15 cellular contexts compared by ENCODE assay signal in the genomic region with DNA sequence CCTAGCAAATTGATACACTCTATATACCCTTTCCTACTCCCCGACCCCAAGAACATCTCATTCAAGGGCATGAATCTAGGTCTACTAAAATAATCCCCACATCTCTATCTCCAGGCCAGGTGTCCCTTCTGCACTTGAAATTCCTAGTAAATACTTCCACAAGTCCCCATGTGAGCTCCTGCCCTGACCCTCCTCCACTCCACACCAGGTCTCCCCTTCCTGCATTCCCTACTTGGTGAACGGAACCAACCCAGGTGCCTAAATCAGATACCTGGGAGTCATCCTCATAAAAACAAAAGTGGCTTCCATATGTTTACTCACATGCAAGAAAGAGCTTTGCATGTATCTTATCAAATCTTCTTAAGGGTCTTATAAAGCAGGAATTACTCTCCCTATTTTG.
A peak's percentile ranks its signal among the peaks of the same experiment; 100 is the strongest.
DNase-seq lines count a peak whose midpoint lies in the region; ATAC-seq and TF ChIP-seq lines count a peak whose summit lies in the region.
"Had no signal": no experiment of that assay in that cellular context is flagged by ENCODE, and none has a peak within 500 bp of the region (broad histone marks: within the 10 kb centered on the region; RNA-seq: fewer than 3 reads in every experiment).

No MANE protein-coding gene starts in this region.

- in situ Hi-C loops in IMR-90 (cut with MboI; ENCODE audit: low sequenced_read_pairs): no loop called here

- TF ChIP-seq CTCF in SK-N-SH (IDR thresholded peaks at IDR 0.05) (no peak), IMR-90 (conservative IDR thresholded peaks at IDR 0.05; ENCODE audit: low read depth, low read length) (no peak), BE2C (IDR thresholded peaks at IDR 0.05; ENCODE audit: low read depth, low read length) (no peak)

- H3K23ac ChIP-seq in IMR-90 (ENCODE audit: low read depth, low read length): peak overlapping the region; percentile 70

- peaks cover 32 to 59% of the 10 kb centered on the region in 2 experiments for H3K79me1 ChIP-seq in IMR-90 (ENCODE audit: low read depth in 1 of 2, low read length in 2 of 2)

- peaks cover 45% of the 10 kb centered on the region for H3K36me3 Mint-ChIP-seq in activated naive CD8-positive, alpha-beta T cell treated with anti-CD3 and anti-CD28 coated beads, Interleukin-2, amount 10 ng/mL, durations not matched to agents 7 days and 5 days
- peaks cover 3 to 20% (median 4%) of the 10 kb centered on the region in 3 donors for H3K36me3 Mint-ChIP-seq in naive thymus-derived CD8-positive, alpha-beta T cell

- peak overlapping the region; percentile 87 for H2BK120ac ChIP-seq in IMR-90 (ENCODE audit: low read depth, low read length)

- CTCF ChIA-PET in SK-N-SH (lab: Yijun Ruan, JAX): interaction anchor here (1.0 to 1.2 kb wide), 2 partner anchors 61 to 179 kb away, joined by 3 read pairs; no protein-coding TSS in a partner anchor
- CTCF ChIA-PET in IMR-90 (lab: Yijun Ruan, JAX): interaction anchor here (1.2 kb wide), 1 partner anchor 78 kb away, joined by 3 read pairs; the partner anchor contains the start of gene STK17A

- H2BK15ac ChIP-seq in IMR-90 (ENCODE audit: low read depth, low read length): peak overlapping the region; percentile 90; the same call in 2 of the 3 replicates

- H2AK5ac ChIP-seq in IMR-90 (ENCODE audit: low read depth, low read length): peak overlapping the region; percentile 81

- 81% methylated on average over 2 of the region's 2 CpGs for WGBS in SK-N-SH (ENCODE audit: low lambda C conversion rate)
- 100% methylated on average over 1 of the region's 2 CpGs; no CpG with 5 or more reads in 1 of the 2 experiments for WGBS in IMR-90 (ENCODE audit: extremely low coverage in 2 of 2, insufficient read length in 1 of 2), 2 experiments

- peak overlapping the region; percentile 46 for H3K27ac Mint-ChIP-seq in activated naive CD8-positive, alpha-beta T cell treated with anti-CD3 and anti-CD28 coated beads, Interleukin-2, amount 10 ng/mL, durations not matched to agents 7 days and 5 days
- peak overlapping the region; percentile 42 to 94 (median 84) for H3K27ac Mint-ChIP-seq in naive thymus-derived CD8-positive, alpha-beta T cell
- H3K27ac Mint-ChIP-seq: neural progenitor cell had no signal

- no peak for TF ChIP-seq EP300 in SK-N-SH (IDR thresholded peaks at IDR 0.05; ENCODE audit: borderline replicate concordance in 1 of 2, low read depth in 1 of 2, low read length in 1 of 2)

- H3K4me1 Mint-ChIP-seq in activated naive CD8-positive, alpha-beta T cell treated with anti-CD3 and anti-CD28 coated beads, Interleukin-2, amount 10 ng/mL, durations not matched to agents 7 days and 5 days: peaks cover 37% of the 10 kb centered on the region
- H3K4me1 Mint-ChIP-seq in naive thymus-derived CD8-positive, alpha-beta T cell: peaks cover 33 to 60% (median 54%) of the 10 kb centered on the region in 4 donors
- H3K4me1 Mint-ChIP-seq: neural progenitor cell had no signal

- dilution Hi-C loops in IMR-90 (cut with HindIII; ENCODE audit: low sequenced_read_pairs, unreplicated experiment): no loop called here

- H3K9me3 ChIP-seq in SK-N-SH (no peaks in the 10 kb centered on the region), IMR-90 (ENCODE audit: control insufficient read depth, insufficient read depth, low read length) (no peaks in the 10 kb centered on the region), BE2C (no peaks in the 10 kb centered on the region)

- BruUV-seq in IMR-90 (replicated peaks; lab: Mats Ljungman, UMichigan): no TSS peak

- no peaks in the 10 kb centered on the region for H4K20me1 ChIP-seq in SK-N-SH (ENCODE audit: insufficient read depth)
- no peaks in the 10 kb centered on the region for H4K20me1 ChIP-seq in IMR-90 (ENCODE audit: insufficient read depth, low read length)

- H2BK5ac ChIP-seq in IMR-90 (ENCODE audit: low read depth, low read length, poor library complexity, severe bottlenecking): peak overlapping the region; percentile 91

- peak overlapping the region; percentile 93; the same call in 1 of the 2 replicates for H4K5ac ChIP-seq in IMR-90 (ENCODE audit: low read depth, low read length)

- H3K27ac ChIP-seq in SK-N-SH (ENCODE audit: low read depth in 2 of 2, low read length in 1 of 2): peak overlapping the region; percentile 86 to 99; a peak in 3 of 4 replicates
- peak overlapping the region; percentile 47; the same call in 1 of the 2 replicates for H3K27ac ChIP-seq in IMR-90 (ENCODE audit: insufficient read depth, low read length)
- H3K27ac ChIP-seq: 22Rv1, neural progenitor cell had no signal

- no peak overlapping the region for H3K56ac ChIP-seq in IMR-90 (ENCODE audit: extremely low read depth, insufficient read depth, low read length)

- H4K8ac ChIP-seq in IMR-90 (ENCODE audit: low read depth in 2 of 2, low read length in 2 of 2): peak overlapping the region; percentile 72 to 75

- no peak for TF ChIP-seq POLR2A in IMR-90 (IDR thresholded peaks at IDR 0.05; ENCODE audit: low read depth, low read length)

- H3K4me3 ChIP-seq in SK-N-SH (ENCODE audit: low read depth in 2 of 2, low read length in 1 of 2): no peak overlapping the region
- H3K4me3 ChIP-seq in IMR-90 (ENCODE audit: insufficient read depth, low read depth, low read length): no peak overlapping the region
- H3K4me3 ChIP-seq in BE2C (ENCODE audit: low read depth, low read length): no peak overlapping the region
- H3K4me3 ChIP-seq: neural progenitor cell, skin epidermis had no signal

- H3K4me1 ChIP-seq in SK-N-SH (ENCODE audit: control insufficient read depth in 1 of 2, insufficient read depth in 2 of 2, low read depth in 1 of 2, low read length in 1 of 2) (peaks cover 7 to 44% of the 10 kb centered on the region in 2 experiments), IMR-90 (ENCODE audit: control insufficient read depth, insufficient read depth, low read length) (peaks cover 11% of the 10 kb centered on the region), BE2C (no peaks in the 10 kb centered on the region)
- H3K4me1 ChIP-seq: neural progenitor cell had no signal

- POLR2A ChIA-PET in SK-N-SH (lab: Yijun Ruan, JAX): no interaction called here
- POLR2A ChIA-PET in IMR-90 (lab: Charles Lee; ENCODE audit: unreplicated experiment): no interaction called here
- POLR2A ChIA-PET in activated naive CD8-positive, alpha-beta T cell treated with anti-CD3 and anti-CD28 coated beads, Interleukin-2, amount 10 ng/mL, durations not matched to agents 7 days and 5 days (lab: Charles Lee): interaction anchor here (0.5 to 1.4 kb wide), 3 partner anchors 10 to 232 kb away, joined by 3 to 8 read pairs (median 4); no protein-coding TSS in a partner anchor
- POLR2A ChIA-PET in naive thymus-derived CD8-positive, alpha-beta T cell (lab: Charles Lee): interaction anchor here (0.8 to 2.5 kb wide), 3 partner anchors 9 to 15 kb away, joined by 3 to 16 read pairs (median 3); no protein-coding TSS in a partner anchor

- TF ChIP-seq RAD21 in SK-N-SH (IDR thresholded peaks at IDR 0.05; ENCODE audit: low read length) (no peak), IMR-90 (IDR thresholded peaks at IDR 0.05; ENCODE audit: low read length) (no peak)

- no peak overlapping the region for H3K4me3 Mint-ChIP-seq in activated naive CD8-positive, alpha-beta T cell treated with anti-CD3 and anti-CD28 coated beads, Interleukin-2, amount 10 ng/mL, durations not matched to agents 7 days and 5 days
- peak overlapping the region in 8 of 10 donors; percentile 1 to 60 (median 13) for H3K4me3 Mint-ChIP-seq in naive thymus-derived CD8-positive, alpha-beta T cell
- H3K4me3 Mint-ChIP-seq: neural progenitor cell had no signal

- H3K36me3 ChIP-seq in SK-N-SH (replicated peaks in 1 of 2; ENCODE audit: control insufficient read depth in 1 of 2, insufficient read depth in 2 of 2, low read length in 1 of 2): peaks cover 3 to 42% of the 10 kb centered on the region in 2 experiments
- H3K36me3 ChIP-seq in IMR-90 (ENCODE audit: control insufficient read depth, insufficient read depth, low read length): peaks cover 3% of the 10 kb centered on the region; the same call in 1 of the 2 replicates
- H3K36me3 ChIP-seq in BE2C: peaks cover 6% of the 10 kb centered on the region; the same call in 1 of the 2 replicates

- H3K18ac ChIP-seq in IMR-90 (ENCODE audit: low read depth, low read length): peak overlapping the region; percentile 95; the same call in 1 of the 2 replicates

- peaks cover 45% of the 10 kb centered on the region for H3F3A ChIP-seq in SK-N-SH (replicated peaks; ENCODE audit: insufficient read depth)

- peak overlapping the region; percentile 94 for H2BK20ac ChIP-seq in IMR-90 (ENCODE audit: low read depth, low read length)

- peak overlapping the region; percentile 82 for H3K14ac ChIP-seq in IMR-90 (replicated peaks; ENCODE audit: low read depth, low read length)

- H3K27me3 ChIP-seq in SK-N-SH (ENCODE audit: insufficient read depth) (no peaks in the 10 kb centered on the region), IMR-90 (ENCODE audit: control insufficient read depth, insufficient read depth, low read length) (no peaks in the 10 kb centered on the region), BE2C (no peaks in the 10 kb centered on the region)
- H3K27me3 ChIP-seq: neural progenitor cell had no signal

- peak overlapping the region; percentile 36; the same call in 1 of the 2 replicates for H3K4me2 ChIP-seq in SK-N-SH
- no peak overlapping the region for H3K4me2 ChIP-seq in IMR-90 (ENCODE audit: low read depth, low read length)
- H3K4me2 ChIP-seq: neural progenitor cell had no signal

- peak overlapping the region; percentile 55; the same call in 1 of the 2 replicates for H3K9ac ChIP-seq in SK-N-SH
- H3K9ac ChIP-seq in IMR-90 (ENCODE audit: low read depth, low read length): no peak overlapping the region
- H3K9ac ChIP-seq: neural progenitor cell had no signal

- H3K9me3 Mint-ChIP-seq in activated naive CD8-positive, alpha-beta T cell treated with anti-CD3 and anti-CD28 coated beads, Interleukin-2, amount 10 ng/mL, durations not matched to agents 7 days and 5 days: no peaks in the 10 kb centered on the region
- H3K9me3 Mint-ChIP-seq in naive thymus-derived CD8-positive, alpha-beta T cell: peaks cover 0 to 5% (median 0%) of the 10 kb centered on the region in 9 donors

- DNase-seq in SK-N-SH (no peak), IMR-90 (no peak), BE2C (no peak), NCI-H1092 (lab: John Stamatoyannopoulos, UW) (no peak)
- no peak for DNase-seq in activated naive CD8-positive, alpha-beta T cell treated with anti-CD3 and anti-CD28 coated beads, Interleukin-2, amount 10 ng/mL, durations not matched to agents 7 days and 5 days
- no peak for DNase-seq in naive thymus-derived CD8-positive, alpha-beta T cell
- DNase-seq: activated gamma-delta T cell treated with Interleukin-2 at 50 U/mL for 16 hours; central memory CD4-positive, alpha-beta T cell; NCI-H1105 treated with DMSO at 0.1 percent for 48 hours; NCI-H2227 treated with DMSO at 0.1 percent for 48 hours had no signal

- H3K27me3 Mint-ChIP-seq in activated naive CD8-positive, alpha-beta T cell treated with anti-CD3 and anti-CD28 coated beads, Interleukin-2, amount 10 ng/mL, durations not matched to agents 7 days and 5 days: no peaks in the 10 kb centered on the region
- H3K27me3 Mint-ChIP-seq in naive thymus-derived CD8-positive, alpha-beta T cell: no peaks in the 10 kb centered on the region

- ATAC-seq in SK-N-SH treated with all-trans-retinoic acid at 6 μM for 48 hours (no peak), IMR-90 (ENCODE audit: low read depth) (no peak), HG02610 (IDR thresholded peaks at IDR 0.05; ENCODE audit: unreplicated experiment) (no peak)
- ATAC-seq in activated naive CD8-positive, alpha-beta T cell treated with anti-CD3 and anti-CD28 coated beads, Interleukin-2, amount 10 ng/mL, durations not matched to agents 7 days and 5 days (ENCODE audit: low read depth): no peak
- ATAC-seq in naive thymus-derived CD8-positive, alpha-beta T cell: no peak

- peaks cover 5% of the 10 kb centered on the region for H3K9me1 ChIP-seq in IMR-90 (ENCODE audit: insufficient read depth, low read length)

- peaks cover 88% of the 10 kb centered on the region for H3K79me2 ChIP-seq in SK-N-SH (ENCODE audit: insufficient read depth)

- H4K91ac ChIP-seq in IMR-90 (ENCODE audit: insufficient read depth, low read depth, low read length): peak overlapping the region; percentile 71

- peak overlapping the region; percentile 88 for H3K4ac ChIP-seq in IMR-90 (ENCODE audit: low read depth, low read length)

- no peaks in the 10 kb centered on the region for H3K9me2 ChIP-seq in SK-N-SH

- H2AFZ ChIP-seq in SK-N-SH (ENCODE audit: low read depth): no peak overlapping the region
- H2AFZ ChIP-seq in IMR-90 (replicated peaks; ENCODE audit: low read length, poor library complexity): no peak overlapping the region
- H2AFZ ChIP-seq: neural progenitor cell had no signal

- no peak overlapping the region for H2AK9ac ChIP-seq in IMR-90 (replicated peaks; ENCODE audit: low read depth, low read length, poor library complexity)

- intact Hi-C loops in IMR-90 (cut with micrococcal nuclease): no loop called here

Comparison
In these comparisons a context has a peak if more than half of its experiments do, and no peak if none do; other contexts are left out.
1. POLR2A ChIA-PET loops: an anchor here in activated naive CD8-positive, alpha-beta T cell treated with anti-CD3 and anti-CD28 coated beads, Interleukin-2, amount 10 ng/mL, durations not matched to agents 7 days and 5 days (0.5 to 1.4 kb wide) and naive thymus-derived CD8-positive, alpha-beta T cell (0.8 to 2.5 kb wide); none called in SK-N-SH and IMR-90.